Comparison of ENCODE assay signal across 2 cellular contexts in genomic region chr19:45924891-45925447, GRCh38.
TF ChIP-seq lines count a peak whose summit lies in the region.

No MANE protein-coding gene starts in this region.

TF ChIP-seq in HCT116, 20 proteins besides CTCF, POLR2A, EP300 and RAD21:
- TF ChIP-seq CBX3 (IDR thresholded peaks at IDR 0.05; ENCODE audit: low read depth) (peak; percentile 57; the same call in 1 of the 2 replicates), SP1 (IDR thresholded peaks at IDR 0.05; ENCODE audit: low read depth) (peak; percentile 10; the same call in 1 of the 2 replicates), SIN3A (IDR thresholded peaks at IDR 0.05; ENCODE audit: low read depth) (no peak)

TF ChIP-seq in WTC11, 78 proteins besides CTCF, POLR2A, EP300 and RAD21:
- no peak for TF ChIP-seq GTF2I (CRISPR knock-in tag; conservative IDR thresholded peaks at IDR 0.05)
- no peak for TF ChIP-seq ZNF416 (CRISPR knock-in tag; IDR thresholded peaks at IDR 0.05)
- no peak for TF ChIP-seq ZNF263 (CRISPR knock-in tag; IDR thresholded peaks at IDR 0.05; ENCODE audit: low read depth)
- TF ChIP-seq ZNF281 (CRISPR knock-in tag; IDR thresholded peaks at IDR 0.05), result no peak
- TF ChIP-seq HMGXB4 (CRISPR knock-in tag; IDR thresholded peaks at IDR 0.05), result no peak
- TF ChIP-seq GABPB1 (CRISPR knock-in tag; IDR thresholded peaks at IDR 0.05), result no peak
- TF ChIP-seq E2F1 (CRISPR knock-in tag; IDR thresholded peaks at IDR 0.05), result no peak
- TF ChIP-seq ZNF396 (CRISPR knock-in tag; IDR thresholded peaks at IDR 0.05; ENCODE audit: borderline replicate concordance), result no peak
- no peak for TF ChIP-seq KAT7 (CRISPR knock-in tag; IDR thresholded peaks at IDR 0.05; ENCODE audit: borderline replicate concordance)
- no peak for TF ChIP-seq ZNF219 (CRISPR knock-in tag; IDR thresholded peaks at IDR 0.05; ENCODE audit: borderline replicate concordance)
- TF ChIP-seq MAX (CRISPR knock-in tag; IDR thresholded peaks at IDR 0.05), result no peak
- TF ChIP-seq CBFB (CRISPR knock-in tag; IDR thresholded peaks at IDR 0.05; ENCODE audit: low read depth), result no peak
- TF ChIP-seq RORB (CRISPR knock-in tag; IDR thresholded peaks at IDR 0.05), result no peak
- no peak for TF ChIP-seq MLX (CRISPR knock-in tag; IDR thresholded peaks at IDR 0.05)
- TF ChIP-seq NFATC4 (CRISPR knock-in tag; IDR thresholded peaks at IDR 0.05), result no peak
- no peak for TF ChIP-seq TP53 (CRISPR knock-in tag; IDR thresholded peaks at IDR 0.05)
- TF ChIP-seq ARID4B (CRISPR knock-in tag; IDR thresholded peaks at IDR 0.05; ENCODE audit: borderline replicate concordance), result no peak
- no peak for TF ChIP-seq CREM (CRISPR knock-in tag; IDR thresholded peaks at IDR 0.05)
- no peak for TF ChIP-seq ATF1 (CRISPR knock-in tag; IDR thresholded peaks at IDR 0.05)
